17 cellular contexts compared by ENCODE assay signal in the genomic region with DNA sequence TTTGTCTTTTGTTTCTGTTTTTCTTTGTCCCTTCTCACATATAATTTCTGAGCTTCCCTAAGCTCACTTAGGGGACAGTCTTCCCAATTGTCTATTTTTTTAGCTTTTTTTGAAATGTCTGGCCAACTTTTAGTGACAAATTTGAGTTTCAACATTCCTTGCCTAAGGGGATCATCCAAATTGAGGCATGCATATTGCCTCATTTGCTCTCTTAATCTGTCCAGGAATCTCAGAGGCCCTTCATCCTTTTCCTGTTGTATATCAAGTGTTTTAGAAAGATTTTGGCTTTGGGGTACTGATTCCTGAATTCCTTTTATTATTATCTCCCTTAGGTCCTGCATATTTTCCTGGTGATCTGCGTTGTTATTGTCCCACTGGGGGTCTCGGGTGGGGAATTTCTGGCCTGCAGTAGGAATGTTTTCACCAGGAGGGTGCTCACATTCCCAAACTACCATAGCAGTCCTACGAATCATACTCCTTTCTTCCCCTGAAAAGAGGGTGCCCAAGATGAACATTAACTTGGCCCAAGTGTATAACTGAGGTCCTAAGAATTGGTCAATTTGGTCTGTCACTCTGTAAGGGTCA. TPM values are rescaled to one million over a fixed set of nuclear protein-coding genes. Genes with fewer than 3 reads are reported as not detected.
DNase-seq lines count a peak whose midpoint lies in the region; ATAC-seq, FAIRE-seq and TF ChIP-seq lines count a peak whose summit lies in the region.
"Had no signal": no experiment of that assay in that cellular context is flagged by ENCODE, and none has a peak within 500 bp of the region (broad histone marks: within the 10 kb centered on the region; RNA-seq: fewer than 3 reads in every experiment).

No MANE protein-coding gene starts in this region.

- H3K36me3 ChIP-seq in SK-N-MC (ENCODE audit: insufficient read depth, low read length): no peaks in the 10 kb centered on the region
- H3K36me3 ChIP-seq: BLaER1 had no signal

- peaks cover 8% of the 10 kb centered on the region for H3K27me3 Mint-ChIP-seq in nephron progenitor cell (ENCODE audit: low read depth, poor library complexity)

- no peak overlapping the region for H3K27ac Mint-ChIP-seq in nephron progenitor cell
- H3K27ac Mint-ChIP-seq: CD8-positive, alpha-beta T cell had no signal

- no peak for TF ChIP-seq CTCF in nephron progenitor cell (IDR thresholded peaks at IDR 0.05)

- H3K27ac ChIP-seq in SK-N-MC: peak overlapping the region; percentile 62
- H3K27ac ChIP-seq: BLaER1 had no signal

- no peaks in the 10 kb centered on the region for H3K36me3 Mint-ChIP-seq in nephron progenitor cell (ENCODE audit: low read depth)
- H3K36me3 Mint-ChIP-seq: CD8-positive, alpha-beta T cell had no signal

- peak overlapping the region; percentile 3 for H3K9ac ChIP-seq in SK-N-MC (ENCODE audit: insufficient read length)
- H3K9ac ChIP-seq: BLaER1 had no signal

- H3K4me3 ChIP-seq in SK-N-MC: peak overlapping the region; percentile 1; the same call in 1 of the 2 replicates
- H3K4me3 ChIP-seq: BLaER1 had no signal

- H3K9me3 ChIP-seq in SK-N-MC (ENCODE audit: low read depth, low read length): no peaks in the 10 kb centered on the region
- H3K9me3 ChIP-seq: BLaER1 had no signal

- DNase-seq in ELF-1 (ENCODE audit: low read depth, low spot score) (peak; percentile 28), SK-N-MC (ENCODE audit: low read depth, low spot score) (peak; percentile 85), kidney tubule cell (ENCODE audit: low spot score) (peak; percentile 59), mucosa of gallbladder (ENCODE audit: low spot score) (no peak), nephron progenitor cell (no peak), frontal cortex (ENCODE audit: low spot score in 2 of 2) (no peak)
- DNase-seq: CD8-positive, alpha-beta T cell; DMS79 treated with DMSO at 0.1 percent for 48 hours; HCEC 1CT; KG1; NCI-H1436 treated with DMSO at 0.1 percent for 48 hours; NCI-H2081 treated with DMSO at 0.1 percent for 48 hours; NCI-H524 had no signal

- no peak for FAIRE-seq in frontal cortex (lab: Jason Lieb, UNC)

- H3K9me3 Mint-ChIP-seq in nephron progenitor cell: no peaks in the 10 kb centered on the region
- H3K9me3 Mint-ChIP-seq: CD8-positive, alpha-beta T cell had no signal

- H3K4me3 Mint-ChIP-seq in nephron progenitor cell: no peak overlapping the region
- H3K4me3 Mint-ChIP-seq: CD8-positive, alpha-beta T cell had no signal

- peaks cover 6% of the 10 kb centered on the region for H3K4me1 Mint-ChIP-seq in nephron progenitor cell

- no peak for ATAC-seq in HG03025 (IDR thresholded peaks at IDR 0.05; ENCODE audit: low FRiP score, unreplicated experiment)
- ATAC-seq: CD8-positive, alpha-beta T cell had no signal

RNA-seq across cellular contexts. Expression of a gene that starts 4.4 kb away (rescaled TPM):
- total RNA-seq in mucosa of gallbladder: not detected
- total RNA-seq in frontal cortex: not detected
- total RNA-seq: CD8-positive, alpha-beta T cell; M059J; SK-MEL-5 had no signal

RNA-seq across cellular contexts. Expression of a gene that starts 34.5 kb away (rescaled TPM):
- total RNA-seq in mucosa of gallbladder (not detected), frontal cortex (under 0.01 TPM)
- total RNA-seq: CD8-positive, alpha-beta T cell; M059J; SK-MEL-5 had no signal

Comparison
In these comparisons a context has a peak if more than half of its experiments do, and no peak if none do; other contexts are left out.
1. DNase-seq: peak in ELF-1 (single experiment), SK-N-MC (single experiment) and kidney tubule cell (single experiment); none in mucosa of gallbladder (single experiment), nephron progenitor cell (single experiment) and frontal cortex (0 of 2).